20 cellular contexts compared by ENCODE assay signal in the genomic region with DNA sequence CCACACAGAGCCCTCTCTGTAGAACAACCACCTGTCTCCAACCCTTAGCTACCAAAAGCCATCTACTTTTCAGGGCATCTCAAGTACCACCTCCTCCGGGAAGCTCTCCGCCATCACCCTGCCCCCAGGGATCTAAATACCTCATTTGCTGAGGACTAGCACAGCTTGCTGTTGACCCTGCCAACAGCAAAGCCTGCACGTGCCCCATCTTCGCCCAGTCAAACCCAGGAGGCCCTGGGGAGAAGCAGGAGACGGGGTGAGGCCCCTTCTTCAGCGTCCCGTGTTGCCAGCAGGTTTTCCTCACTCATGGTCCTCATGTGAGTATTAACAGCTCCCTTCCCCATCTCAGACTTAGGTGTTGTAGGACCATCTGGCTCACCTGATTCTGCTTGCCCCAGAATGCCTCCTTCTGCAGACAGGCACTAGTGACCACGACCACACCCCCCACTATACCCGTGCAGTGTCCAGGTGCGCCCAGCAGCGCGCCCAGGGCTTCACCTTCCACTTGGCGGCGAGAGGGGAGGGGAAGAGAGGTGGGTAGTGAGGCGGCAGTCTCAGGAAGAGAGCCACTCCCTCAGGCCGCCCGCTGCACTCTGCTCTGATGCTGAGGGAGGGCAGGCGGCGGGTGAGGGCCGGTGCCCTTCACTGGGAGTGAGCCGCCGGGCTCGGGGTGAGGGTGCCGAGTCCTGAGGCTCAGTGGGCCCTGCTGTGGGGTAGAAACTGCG. TPM values are rescaled to one million over a fixed set of nuclear protein-coding genes. Genes with fewer than 3 reads are reported as not detected.
DNase-seq lines count a peak whose midpoint lies in the region; ATAC-seq, FAIRE-seq and TF ChIP-seq lines count a peak whose summit lies in the region.
"Had no signal": no experiment of that assay in that cellular context is flagged by ENCODE, and none has a peak within 500 bp of the region (broad histone marks: within the 10 kb centered on the region; RNA-seq: fewer than 3 reads in every experiment).

No MANE protein-coding gene starts in this region.

- ATAC-seq in RWPE2 (ENCODE audit: low read depth) (no peak), HG03280 (IDR thresholded peaks at IDR 0.05; ENCODE audit: unreplicated experiment) (no peak)
- ATAC-seq: gastrocnemius medialis had no signal

- WGBS in spleen, 5 donors, result 88 to 91% (median 89%) methylated on average over 17 to 25 of the region's 25 CpGs

- H3K27me3 ChIP-seq in RWPE2 (ENCODE audit: insufficient read depth, poor library complexity, severe bottlenecking) (no peaks in the 10 kb centered on the region), spleen (replicated peaks in 1 of 7) (peaks cover 0 to 13% (median 0%) of the 10 kb centered on the region in 7 donors)
- H3K27me3 ChIP-seq: colonic mucosa, uterus had no signal

- no peaks in the 10 kb centered on the region for H3K9me3 ChIP-seq in RWPE2 (ENCODE audit: severe bottlenecking)
- no peaks in the 10 kb centered on the region for H3K9me3 ChIP-seq in kidney (ENCODE audit: control insufficient read depth in 1 of 2, low read length in 2 of 2)
- no peaks in the 10 kb centered on the region for H3K9me3 ChIP-seq in spleen
- H3K9me3 ChIP-seq: colonic mucosa, gastrocnemius medialis, uterus had no signal

- no peak overlapping the region for H3K4me3 Mint-ChIP-seq in activated naive CD4-positive, alpha-beta T cell treated with anti-CD3 and anti-CD28 coated beads, Interleukin-2, amount 10 ng/mL, durations not matched to agents 7 days and 5 days
- H3K4me3 Mint-ChIP-seq: activated CD4-positive, alpha-beta T cell treated with anti-CD3 and anti-CD28 coated beads, Interleukin-2, amount 10 ng/mL, durations not matched to agents 24 days and 14 days; CD4-positive, CD25-positive, alpha-beta regulatory T cell; nephron progenitor cell had no signal

- H3K36me3 Mint-ChIP-seq in activated naive CD4-positive, alpha-beta T cell treated with anti-CD3 and anti-CD28 coated beads, Interleukin-2, amount 10 ng/mL, durations not matched to agents 7 days and 5 days, result no peaks in the 10 kb centered on the region
- H3K36me3 Mint-ChIP-seq: CD4-positive, CD25-positive, alpha-beta regulatory T cell had no signal

- peak overlapping the region; percentile 7 for H3K27ac Mint-ChIP-seq in activated naive CD4-positive, alpha-beta T cell treated with anti-CD3 and anti-CD28 coated beads, Interleukin-2, amount 10 ng/mL, durations not matched to agents 7 days and 5 days
- H3K27ac Mint-ChIP-seq: activated CD4-positive, alpha-beta T cell treated with anti-CD3 and anti-CD28 coated beads, Interleukin-2, amount 10 ng/mL, durations not matched to agents 24 days and 14 days; nephron progenitor cell had no signal

- no peak for TF ChIP-seq POLR2A in spleen (IDR thresholded peaks at IDR 0.05)

- H3K27me3 Mint-ChIP-seq in activated naive CD4-positive, alpha-beta T cell treated with anti-CD3 and anti-CD28 coated beads, Interleukin-2, amount 10 ng/mL, durations not matched to agents 7 days and 5 days, result peaks cover 9% of the 10 kb centered on the region
- H3K27me3 Mint-ChIP-seq: activated CD4-positive, alpha-beta T cell treated with anti-CD3 and anti-CD28 coated beads, Interleukin-2, amount 10 ng/mL, durations not matched to agents 24 days and 14 days; CD4-positive, CD25-positive, alpha-beta regulatory T cell had no signal

- no peaks in the 10 kb centered on the region for H3K9me3 Mint-ChIP-seq in activated naive CD4-positive, alpha-beta T cell treated with anti-CD3 and anti-CD28 coated beads, Interleukin-2, amount 10 ng/mL, durations not matched to agents 7 days and 5 days
- H3K9me3 Mint-ChIP-seq: activated CD4-positive, alpha-beta T cell treated with anti-CD3 and anti-CD28 coated beads, Interleukin-2, amount 10 ng/mL, durations not matched to agents 24 days and 14 days; CD4-positive, CD25-positive, alpha-beta regulatory T cell; nephron progenitor cell had no signal

- DNase-seq in activated naive CD4-positive, alpha-beta T cell treated with anti-CD3 and anti-CD28 coated beads, Interleukin-2, amount 10 ng/mL, durations not matched to agents 7 days and 5 days, result no peak
- DNase-seq in activated naive CD4-positive, alpha-beta T cell (lab: John Stamatoyannopoulos, UW), result no peak
- DNase-seq in RWPE2 (ENCODE audit: low spot score) (peak; percentile 47), kidney (peak; percentile 63), spleen (peak; percentile 64), dedifferentiated amniotic fluid mesenchymal stem cell (ENCODE audit: extremely low spot score) (no peak), SHP77 treated with DMSO at 0.1 percent for 48 hours (lab: John Stamatoyannopoulos, UW) (no peak)
- DNase-seq: activated CD4-positive, alpha-beta T cell treated with anti-CD3 and anti-CD28 coated beads, Interleukin-2, amount 10 ng/mL, durations not matched to agents 24 days and 14 days; activated CD8-positive, alpha-beta memory T cell treated with anti-CD3 and anti-CD28 coated beads, Interleukin-2, amount 50 U/mL, for 4 hours; activated gamma-delta T cell; CD4-positive, CD25-positive, alpha-beta regulatory T cell; colonic mucosa; DND-41; gastrocnemius medialis; NCI-H1436 treated with DMSO at 0.1 percent for 48 hours; NCI-H345; nephron progenitor cell; OCI-M1; uterus had no signal

- no peaks in the 10 kb centered on the region for H3K4me1 ChIP-seq in RWPE2 (ENCODE audit: insufficient read depth, poor library complexity, severe bottlenecking)
- H3K4me1 ChIP-seq in kidney (ENCODE audit: control insufficient read depth in 1 of 2, insufficient read depth in 1 of 2, low read depth in 1 of 2, low read length in 2 of 2), result peaks cover 22 to 35% of the 10 kb centered on the region in 2 donors
- peaks cover 13 to 88% (median 32%) of the 10 kb centered on the region in 6 donors for H3K4me1 ChIP-seq in spleen
- H3K4me1 ChIP-seq: colonic mucosa had no signal

- no peak for TF ChIP-seq CTCF in RWPE2 (IDR thresholded peaks at IDR 0.05; ENCODE audit: poor library complexity, severe bottlenecking)
- no peak for TF ChIP-seq CTCF in kidney (IDR thresholded peaks at IDR 0.05; ENCODE audit: borderline replicate concordance, extremely low read depth, insufficient read depth)
- no peak for TF ChIP-seq CTCF in spleen (IDR thresholded peaks at IDR 0.05 in 8 of 11, conservative IDR thresholded peaks at IDR 0.05 in 3 of 11)

- H3K27ac ChIP-seq in RWPE2 (ENCODE audit: poor library complexity, severe bottlenecking) (no peak overlapping the region), kidney (ENCODE audit: low read depth in 2 of 2, low read length in 2 of 2) (no peak overlapping the region), spleen (peak overlapping the region in 1 of 8 donors; percentile 76)
- H3K27ac ChIP-seq: colonic mucosa, gastrocnemius medialis, uterus had no signal

- H3K4me3 ChIP-seq in RWPE2 (ENCODE audit: severe bottlenecking), result no peak overlapping the region
- no peak overlapping the region for H3K4me3 ChIP-seq in kidney (ENCODE audit: low read length in 2 of 2)
- H3K4me3 ChIP-seq in spleen, result no peak overlapping the region
- H3K4me3 ChIP-seq: colonic mucosa, gastrocnemius medialis, uterus had no signal

- intact Hi-C loops in kidney (cut with DNase I) (no loop called here), spleen (cut with DNase I; ENCODE audit: low total_unique reads) (no loop called here)

- FAIRE-seq in kidney (lab: Jason Lieb, UNC), result no peak

- no peaks in the 10 kb centered on the region for H3K4me1 Mint-ChIP-seq in activated naive CD4-positive, alpha-beta T cell treated with anti-CD3 and anti-CD28 coated beads, Interleukin-2, amount 10 ng/mL, durations not matched to agents 7 days and 5 days
- H3K4me1 Mint-ChIP-seq: activated CD4-positive, alpha-beta T cell treated with anti-CD3 and anti-CD28 coated beads, Interleukin-2, amount 10 ng/mL, durations not matched to agents 24 days and 14 days; CD4-positive, CD25-positive, alpha-beta regulatory T cell had no signal

- CTCF ChIA-PET in activated naive CD4-positive, alpha-beta T cell treated with anti-CD3 and anti-CD28 coated beads, Interleukin-2, amount 10 ng/mL, durations not matched to agents 7 days and 5 days (lab: Charles Lee), result no interaction called here

- no peak overlapping the region for H3K9ac ChIP-seq in kidney (ENCODE audit: low read length in 2 of 2)

- H3K36me3 ChIP-seq in RWPE2 (ENCODE audit: low read depth) (peaks cover 16% of the 10 kb centered on the region), kidney (ENCODE audit: control insufficient read depth in 1 of 2, insufficient read depth in 2 of 2, low read length in 2 of 2) (no peaks in the 10 kb centered on the region), spleen (no peaks in the 10 kb centered on the region)
- H3K36me3 ChIP-seq: colonic mucosa, gastrocnemius medialis, uterus had no signal

RNA-seq across cellular contexts. Expression of a gene that starts 11.1 kb away (rescaled TPM):
- total RNA-seq in kidney (47.1 TPM), spleen (10 to 100 TPM; 17.9 to 39.2 (median 31.3) TPM)
- polyA plus RNA-seq in kidney (ENCODE audit: insufficient read depth, low read depth, low replicate concordance) (22.3 TPM), spleen (10 to 100 TPM; 14.2 to 25.0 (median 15.0) TPM)

RNA-seq across cellular contexts. Expression of a gene that starts 44.3 kb away (rescaled TPM):
- 24.4 TPM for total RNA-seq in kidney
- 16.5 TPM for polyA plus RNA-seq in kidney (ENCODE audit: insufficient read depth, low read depth, low replicate concordance)
- 10 to 100 TPM in 5 of 7 donors, 1 to 10 TPM in 2; 9.5 to 13.2 (median 11.3) TPM for total RNA-seq in spleen
- polyA plus RNA-seq in spleen, result 10 to 100 TPM in 1 of 3 donors, 1 to 10 TPM in 2; 6.9 to 10.2 (median 9.8) TPM

Comparison
In these comparisons a context has a peak if more than half of its experiments do, and no peak if none do; other contexts are left out.
1. DNase-seq: peak in RWPE2 (single experiment), kidney (single experiment) and spleen (single experiment); none in activated naive CD4-positive, alpha-beta T cell treated with anti-CD3 and anti-CD28 coated beads, Interleukin-2, amount 10 ng/mL, durations not matched to agents 7 days and 5 days (single experiment), activated naive CD4-positive, alpha-beta T cell (0 of 4), dedifferentiated amniotic fluid mesenchymal stem cell (single experiment) and SHP77 treated with DMSO at 0.1 percent for 48 hours (single experiment).